In genomic region chr7:106285801-106286492, GRCh38 we compare ENCODE assay signal across 8 cellular contexts. TPM values are rescaled to one million over a fixed set of nuclear protein-coding genes. Genes with fewer than 3 reads are reported as not detected.
DNase-seq lines count a peak whose midpoint lies in the region; ATAC-seq and TF ChIP-seq lines count a peak whose summit lies in the region.

No MANE protein-coding gene starts in this region.

- H3K9me3 ChIP-seq in skeletal muscle tissue (ENCODE audit: control insufficient read depth in 3 of 3, low read length in 3 of 3): no peaks in the 10 kb centered on the region

- H3K27ac Mint-ChIP-seq in activated CD8-positive, alpha-beta T cell treated with anti-CD3 and anti-CD28 coated beads for 36 hours: peak overlapping the region; percentile 99

- peaks cover 27% of the 10 kb centered on the region for H3K4me1 ChIP-seq in foreskin keratinocyte
- H3K4me1 ChIP-seq in skeletal muscle tissue (ENCODE audit: control insufficient read depth in 3 of 3, insufficient read depth in 3 of 3, low read length in 3 of 3): peaks cover 6 to 22% (median 18%) of the 10 kb centered on the region in 3 donors

- POLR2A ChIA-PET in activated CD8-positive, alpha-beta T cell treated with anti-CD3 and anti-CD28 coated beads for 36 hours (lab: Charles Lee): interaction anchor here (0.7 to 5.0 kb wide), 19 partner anchors 11 to 375 kb away, joined by 3 to 111 read pairs (median 7); partner anchors contain the start of gene CCDC71L

- H3K27ac ChIP-seq in foreskin keratinocyte (peak overlapping the region; percentile 94), skeletal muscle tissue (ENCODE audit: low read depth, low read length) (peak overlapping the region; percentile 99)

- H3K4me1 Mint-ChIP-seq in activated CD8-positive, alpha-beta T cell treated with anti-CD3 and anti-CD28 coated beads for 36 hours (ENCODE audit: low read depth): peaks cover 31% of the 10 kb centered on the region

- ATAC-seq in HG03159 (IDR thresholded peaks at IDR 0.05; ENCODE audit: unreplicated experiment): peak; percentile 33
- ATAC-seq in activated CD8-positive, alpha-beta T cell treated with anti-CD3 and anti-CD28 coated beads for 36 hours: peak; percentile 4
- no peak for ATAC-seq in foreskin keratinocyte

- intact Hi-C loops in activated CD8-positive, alpha-beta T cell treated with anti-CD3 and anti-CD28 coated beads for 36 hours (cut with micrococcal nuclease): loop anchor here (1.0 to 5.0 kb wide), 3 partner anchors 29 to 196 kb away; no protein-coding TSS in a partner anchor

- CTCF ChIA-PET in activated CD8-positive, alpha-beta T cell treated with anti-CD3 and anti-CD28 coated beads for 36 hours (lab: Charles Lee): interaction anchor here (1.2 to 2.3 kb wide), 5 partner anchors 16 to 177 kb away, joined by 3 to 11 read pairs (median 7); no protein-coding TSS in a partner anchor

- TF ChIP-seq CTCF in activated CD8-positive, alpha-beta T cell treated with anti-CD3 and anti-CD28 coated beads for 36 hours (IDR thresholded peaks at IDR 0.05): no peak
- no peak for TF ChIP-seq CTCF in foreskin keratinocyte (conservative IDR thresholded peaks at IDR 0.05)

- peaks cover 4% of the 10 kb centered on the region for H3K27me3 Mint-ChIP-seq in activated CD8-positive, alpha-beta T cell treated with anti-CD3 and anti-CD28 coated beads for 36 hours

- no peaks in the 10 kb centered on the region for H3K27me3 ChIP-seq in foreskin keratinocyte
- no peaks in the 10 kb centered on the region for H3K27me3 ChIP-seq in skeletal muscle tissue (ENCODE audit: control insufficient read depth in 3 of 3, insufficient read depth in 3 of 3, low read length in 3 of 3)

- H3K9me3 Mint-ChIP-seq in activated CD8-positive, alpha-beta T cell treated with anti-CD3 and anti-CD28 coated beads for 36 hours: peaks cover 2% of the 10 kb centered on the region

- H3K36me3 Mint-ChIP-seq in activated CD8-positive, alpha-beta T cell treated with anti-CD3 and anti-CD28 coated beads for 36 hours (ENCODE audit: low read depth): peaks cover 38% of the 10 kb centered on the region

- peak overlapping the region; percentile 94 to 96 (median 95) for H3K9ac ChIP-seq in skeletal muscle tissue (ENCODE audit: low read depth in 1 of 3, low read length in 3 of 3)

- no peaks in the 10 kb centered on the region for H3K36me3 ChIP-seq in skeletal muscle tissue (ENCODE audit: control insufficient read depth in 3 of 3, insufficient read depth in 3 of 3, low read length in 3 of 3)

- DNase-seq in NCI-H82 (lab: John Stamatoyannopoulos, UW): peak; percentile 4
- no peak for DNase-seq in NCI-H82 treated with DMSO at 0.1 percent for 48 hours (lab: John Stamatoyannopoulos, UW; ENCODE audit: unreplicated experiment)
- DNase-seq in activated CD8-positive, alpha-beta T cell treated with anti-CD3 and anti-CD28 coated beads for 36 hours: peak; percentile 78
- DNase-seq in foreskin keratinocyte: no peak
- no peak for DNase-seq in HK-2 (ENCODE audit: unreplicated experiment)
- DNase-seq in cerebellum (ENCODE audit: low spot score): no peak

- peak overlapping the region; percentile 88 for H3K4me3 Mint-ChIP-seq in activated CD8-positive, alpha-beta T cell treated with anti-CD3 and anti-CD28 coated beads for 36 hours

- peak overlapping the region; percentile 93 to 96 (median 94) for H3K4me3 ChIP-seq in skeletal muscle tissue (ENCODE audit: low read length in 3 of 3)

RNA-seq across cellular contexts. Expression of gene NAMPT, which starts 1.2 kb away (rescaled TPM):
- 100 to 1,000 TPM; 790 to 812 TPM for total RNA-seq in activated CD8-positive, alpha-beta T cell treated with anti-CD3 and anti-CD28 coated beads for 36 hours
- total RNA-seq in foreskin keratinocyte (57.6 and 62.3 TPM in 2 replicates), skeletal muscle tissue (28.2 TPM), cerebellum (53.6 TPM)
- polyA plus RNA-seq in foreskin keratinocyte: 17.2 and 21.1 TPM in 2 replicates

Comparison
In these comparisons a context has a peak if more than half of its experiments do, and no peak if none do; other contexts are left out.
1. DNase-seq: peak in NCI-H82 (single experiment) and activated CD8-positive, alpha-beta T cell treated with anti-CD3 and anti-CD28 coated beads for 36 hours (single experiment); none in NCI-H82 treated with DMSO at 0.1 percent for 48 hours (single experiment), foreskin keratinocyte (0 of 2), HK-2 (single experiment) and cerebellum (single experiment).
2. RNA of gene NAMPT, which starts 1.2 kb away (total RNA-seq): 790 to 812 TPM in activated CD8-positive, alpha-beta T cell treated with anti-CD3 and anti-CD28 coated beads for 36 hours; 57.6 to 62.3 TPM in foreskin keratinocyte, 53.6 TPM in cerebellum (single experiment) and 28.2 TPM in skeletal muscle tissue (single experiment); every median in the first group is over 10 times any median in the second.